In genomic region chr20:17874271-17875105, GRCh38 we compare ENCODE assay signal across 11 cellular contexts.
A peak's percentile ranks its signal among the peaks of the same experiment; 100 is the strongest.
DNase-seq lines count a peak whose midpoint lies in the region; ATAC-seq and TF ChIP-seq lines count a peak whose summit lies in the region.
"Had no signal": no experiment of that assay in that cellular context is flagged by ENCODE, and none has a peak within 500 bp of the region (broad histone marks: within the 10 kb centered on the region; RNA-seq: fewer than 3 reads in every experiment).

No MANE protein-coding gene starts in this region.

- H3K9me3 Mint-ChIP-seq in type B pancreatic cell, result peaks cover 4% of the 10 kb centered on the region
- H3K9me3 Mint-ChIP-seq: T-helper 2 cell treated with Interferon-gamma antibody and Interleukin-4, amounts not matched to agents 5 μg/mL and 100 μg/mL, for 36 hours had no signal

- H3K27ac ChIP-seq in Panc1 (ENCODE audit: low read length) (no peak overlapping the region), esophagus (ENCODE audit: low read depth in 2 of 2, low read length in 1 of 2) (peak overlapping the region; percentile 36 to 61), mucosa of rectum (ENCODE audit: low read depth in 2 of 2, low read length in 2 of 2) (peak overlapping the region; percentile 90 to 97)

- CTCF ChIA-PET in Panc1 (lab: Charles Lee), result no interaction called here

- POLR2A ChIA-PET in Panc1 (lab: Charles Lee), result no interaction called here

- BruUV-seq in Panc1 (replicated peaks; lab: Mats Ljungman, UMichigan), result no TSS peak

- H3K4me1 ChIP-seq in Panc1 (ENCODE audit: control insufficient read depth, insufficient read depth, low read length) (no peaks in the 10 kb centered on the region; the same call in 1 of the 2 replicates), esophagus (ENCODE audit: control insufficient read depth in 2 of 2, insufficient read depth in 2 of 2, low read length in 1 of 2) (peaks cover 2 to 4% of the 10 kb centered on the region in 2 donors), mucosa of rectum (ENCODE audit: control insufficient read depth in 2 of 2, insufficient read depth in 2 of 2, low read length in 2 of 2) (peaks cover 54 to 62% of the 10 kb centered on the region in 2 donors)

- H3K27ac Mint-ChIP-seq in type B pancreatic cell, result peak overlapping the region; percentile 51
- H3K27ac Mint-ChIP-seq: T-helper 2 cell treated with Interferon-gamma antibody and Interleukin-4, amounts not matched to agents 5 μg/mL and 100 μg/mL, for 36 hours had no signal

- TF ChIP-seq CTCF in Panc1 (IDR thresholded peaks at IDR 0.05) (no peak), type B pancreatic cell (conservative IDR thresholded peaks at IDR 0.05) (no peak)

- intact Hi-C loops in Panc1 (cut with micrococcal nuclease; ENCODE audit: unreplicated experiment) (no loop called here), head of caudate nucleus (cut with DNase I) (loop anchor here (10.0 kb wide), 1 partner anchor 80 kb away; no protein-coding TSS in a partner anchor)

- H3K36me3 ChIP-seq in Panc1 (ENCODE audit: control insufficient read depth, insufficient read depth, low read length), result no peaks in the 10 kb centered on the region
- no peaks in the 10 kb centered on the region for H3K36me3 ChIP-seq in esophagus (ENCODE audit: control insufficient read depth in 2 of 2, insufficient read depth in 2 of 2, low read length in 1 of 2)
- no peaks in the 10 kb centered on the region for H3K36me3 ChIP-seq in mucosa of rectum (ENCODE audit: control insufficient read depth in 2 of 2, insufficient read depth in 2 of 2, low read length in 2 of 2)

- H3K27me3 ChIP-seq in Panc1 (ENCODE audit: control insufficient read depth, insufficient read depth, low read length), result peaks cover under 1% of the 10 kb centered on the region; the same call in 1 of the 2 replicates
- no peaks in the 10 kb centered on the region for H3K27me3 ChIP-seq in esophagus (ENCODE audit: control insufficient read depth in 1 of 2, insufficient read depth in 2 of 2, low read length in 2 of 2)
- H3K27me3 ChIP-seq in mucosa of rectum (ENCODE audit: control insufficient read depth in 2 of 2, insufficient read depth in 2 of 2, low read length in 2 of 2), result no peaks in the 10 kb centered on the region

- peaks cover 3% of the 10 kb centered on the region for H3K27me3 Mint-ChIP-seq in type B pancreatic cell

- no peak overlapping the region for H3K4me3 Mint-ChIP-seq in type B pancreatic cell
- H3K4me3 Mint-ChIP-seq: T-helper 2 cell treated with Interferon-gamma antibody and Interleukin-4, amounts not matched to agents 5 μg/mL and 100 μg/mL, for 36 hours had no signal

- H3K9me3 ChIP-seq in Panc1 (ENCODE audit: control insufficient read depth, insufficient read depth, low read depth, low read length) (no peaks in the 10 kb centered on the region), esophagus (ENCODE audit: control insufficient read depth in 2 of 2, insufficient read depth in 1 of 2, low read depth in 1 of 2, low read length in 1 of 2) (no peaks in the 10 kb centered on the region), mucosa of rectum (ENCODE audit: control insufficient read depth in 2 of 2, low read length in 2 of 2) (no peaks in the 10 kb centered on the region)

- peak; percentile 38 for ATAC-seq in Panc1

- H3K4me1 Mint-ChIP-seq in type B pancreatic cell (ENCODE audit: unreplicated experiment), result peaks cover 56% of the 10 kb centered on the region

- H3K4me3 ChIP-seq in Panc1 (ENCODE audit: low read depth in 2 of 2, low read length in 2 of 2) (no peak overlapping the region), esophagus (ENCODE audit: low read depth in 1 of 2, low read length in 2 of 2) (no peak overlapping the region), mucosa of rectum (ENCODE audit: low read length in 2 of 2) (peak overlapping the region; percentile 44 to 59)

- in situ Hi-C loops in Panc1 (cut with HindIII; ENCODE audit: low pct_unique_long_range_greater_than_20kb, low sequenced_read_pairs), result no loop called here

- WGBS in esophagus, 2 donors, result 20% methylated on average over 7 of the region's 7 CpGs

- DNase-seq in Panc1 (ENCODE audit: low read depth, low spot score) (no peak), type B pancreatic cell (ENCODE audit: extremely low spot score, unreplicated experiment) (no peak), SHP77 (lab: John Stamatoyannopoulos, UW) (no peak), head of caudate nucleus (no peak), DMS79 treated with DMSO at 0.1 percent for 48 hours (lab: John Stamatoyannopoulos, UW) (no peak)
- DNase-seq in activated CD4-positive, alpha-beta T cell treated with anti-CD3 and anti-CD28 coated beads for 4 hours, result no peak
- DNase-seq: activated CD8-positive, alpha-beta memory T cell treated with anti-CD3 and anti-CD28 coated beads, Interleukin-2, amount 50 U/mL, for 48 hours; stimulated activated CD4-positive, alpha-beta T cell treated with anti-CD3 and anti-CD28 coated beads, Interleukin-2, amount 100 ng/mL, for 48 hours had no signal

- H3K36me3 Mint-ChIP-seq in type B pancreatic cell, result no peaks in the 10 kb centered on the region

- H3K9ac ChIP-seq in mucosa of rectum (ENCODE audit: low read depth in 1 of 2, low read length in 2 of 2), result peak overlapping the region; percentile 52 to 71

Comparison
In these comparisons a context has a peak if more than half of its experiments do, and no peak if none do; other contexts are left out.
1. H3K4me3 ChIP-seq: peak in mucosa of rectum (2 of 2); none in Panc1 (0 of 2) and esophagus (0 of 2).